17 cellular contexts compared by ENCODE assay signal in the genomic region with DNA sequence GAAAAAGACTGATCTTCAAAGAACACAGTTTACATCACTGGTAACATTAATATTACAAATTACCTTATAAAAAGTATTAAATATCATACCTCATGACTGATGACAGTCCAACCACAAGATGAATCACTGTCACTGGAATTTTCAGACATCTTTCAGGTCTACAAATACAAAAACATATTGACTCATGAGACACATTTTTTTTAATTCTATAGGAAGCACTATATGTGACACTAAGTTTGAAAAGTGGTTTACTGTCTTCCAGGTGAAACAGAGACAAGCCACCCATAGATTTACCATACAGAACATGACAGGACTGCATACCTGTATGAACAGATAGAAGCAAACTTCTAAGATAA. TPM values are rescaled to one million over a fixed set of nuclear protein-coding genes. Genes with fewer than 3 reads are reported as not detected.
DNase-seq lines count a peak whose midpoint lies in the region; ATAC-seq and TF ChIP-seq lines count a peak whose summit lies in the region.
"Had no signal": no experiment of that assay in that cellular context is flagged by ENCODE, and none has a peak within 500 bp of the region (broad histone marks: within the 10 kb centered on the region; RNA-seq: fewer than 3 reads in every experiment).

No MANE protein-coding gene starts in this region.

- CTCF ChIA-PET in activated naive CD4-positive, alpha-beta T cell treated with anti-CD3 and anti-CD28 coated beads for 36 hours (lab: Charles Lee), result interaction anchor here (0.6 kb wide), 1 partner anchor 454 kb away, joined by 7 read pairs; no protein-coding TSS in a partner anchor

- peaks cover 12% of the 10 kb centered on the region for H3K4me1 Mint-ChIP-seq in activated naive CD4-positive, alpha-beta T cell treated with anti-CD3 and anti-CD28 coated beads, Interleukin-2, amount 50 U/mL, for 24 hours
- peaks cover 7% of the 10 kb centered on the region for H3K4me1 Mint-ChIP-seq in activated naive CD4-positive, alpha-beta T cell treated with anti-CD3 and anti-CD28 coated beads for 36 hours (ENCODE audit: low read depth)
- H3K4me1 Mint-ChIP-seq in stimulated activated naive CD8-positive, alpha-beta T cell treated with anti-CD3 and anti-CD28 coated beads, Interleukin-15, amount 100 ng/mL, for 72 hours, result peaks cover 21% of the 10 kb centered on the region

- DNase-seq in activated naive CD4-positive, alpha-beta T cell treated with anti-CD3 and anti-CD28 coated beads for 36 hours, result no peak
- DNase-seq in foreskin keratinocyte (peak; percentile 55 to 79), cerebellar nuclear complex (lab: John Stamatoyannopoulos, UW) (no peak), GM19240 (ENCODE audit: insufficient read length, low spot score) (no peak), omental fat pad (ENCODE audit: low spot score) (no peak)
- DNase-seq in stimulated activated naive CD8-positive, alpha-beta T cell treated with anti-CD3 and anti-CD28 coated beads, Interleukin-15, amount 100 ng/mL, for 72 hours, result no peak
- DNase-seq: activated naive CD4-positive, alpha-beta T cell treated with anti-CD3 and anti-CD28 coated beads, Interleukin-2, amount 50 U/mL, for 16 hours; Caco-2; NCI-H1048; NCI-H2171; testis had no signal

- peak overlapping the region; percentile 29 for H3K27ac ChIP-seq in foreskin keratinocyte
- H3K27ac ChIP-seq: coronary artery, parathyroid adenoma, testis had no signal

- H3K27me3 Mint-ChIP-seq in activated naive CD4-positive, alpha-beta T cell treated with anti-CD3 and anti-CD28 coated beads, Interleukin-2, amount 50 U/mL, for 24 hours, result no peaks in the 10 kb centered on the region
- H3K27me3 Mint-ChIP-seq in activated naive CD4-positive, alpha-beta T cell treated with anti-CD3 and anti-CD28 coated beads for 36 hours (ENCODE audit: low read depth), result no peaks in the 10 kb centered on the region
- H3K27me3 Mint-ChIP-seq in stimulated activated naive CD8-positive, alpha-beta T cell treated with anti-CD3 and anti-CD28 coated beads, Interleukin-15, amount 100 ng/mL, for 72 hours, result no peaks in the 10 kb centered on the region

- H3K27me3 ChIP-seq in foreskin keratinocyte, result no peaks in the 10 kb centered on the region
- H3K27me3 ChIP-seq: testis had no signal

- H3K27ac Mint-ChIP-seq in activated naive CD4-positive, alpha-beta T cell treated with anti-CD3 and anti-CD28 coated beads, Interleukin-2, amount 50 U/mL, for 24 hours, result peak overlapping the region; percentile 68
- no peak overlapping the region for H3K27ac Mint-ChIP-seq in activated naive CD4-positive, alpha-beta T cell treated with anti-CD3 and anti-CD28 coated beads for 36 hours
- peak overlapping the region in 1 of 2 donors; percentile 9 for H3K27ac Mint-ChIP-seq in stimulated activated naive CD8-positive, alpha-beta T cell treated with anti-CD3 and anti-CD28 coated beads, Interleukin-15, amount 100 ng/mL, for 72 hours

- TF ChIP-seq CTCF in foreskin keratinocyte (conservative IDR thresholded peaks at IDR 0.05), result no peak
- no peak for TF ChIP-seq CTCF in omental fat pad (IDR thresholded peaks at IDR 0.05)

- no peaks in the 10 kb centered on the region for H3K9me3 Mint-ChIP-seq in activated naive CD4-positive, alpha-beta T cell treated with anti-CD3 and anti-CD28 coated beads, Interleukin-2, amount 50 U/mL, for 24 hours
- H3K9me3 Mint-ChIP-seq in activated naive CD4-positive, alpha-beta T cell treated with anti-CD3 and anti-CD28 coated beads for 36 hours, result no peaks in the 10 kb centered on the region
- H3K9me3 Mint-ChIP-seq in stimulated activated naive CD8-positive, alpha-beta T cell treated with anti-CD3 and anti-CD28 coated beads, Interleukin-15, amount 100 ng/mL, for 72 hours, result no peaks in the 10 kb centered on the region

- intact Hi-C loops in activated naive CD4-positive, alpha-beta T cell treated with anti-CD3 and anti-CD28 coated beads for 36 hours (cut with micrococcal nuclease), result no loop called here

- H3K36me3 Mint-ChIP-seq in activated naive CD4-positive, alpha-beta T cell treated with anti-CD3 and anti-CD28 coated beads, Interleukin-2, amount 50 U/mL, for 24 hours, result peaks cover 6% of the 10 kb centered on the region
- peaks cover 5% of the 10 kb centered on the region for H3K36me3 Mint-ChIP-seq in activated naive CD4-positive, alpha-beta T cell treated with anti-CD3 and anti-CD28 coated beads for 36 hours (ENCODE audit: low read depth)

- H3K4me3 Mint-ChIP-seq in activated naive CD4-positive, alpha-beta T cell treated with anti-CD3 and anti-CD28 coated beads, Interleukin-2, amount 50 U/mL, for 24 hours, result no peak overlapping the region
- H3K4me3 Mint-ChIP-seq in activated naive CD4-positive, alpha-beta T cell treated with anti-CD3 and anti-CD28 coated beads for 36 hours, result no peak overlapping the region
- no peak overlapping the region for H3K4me3 Mint-ChIP-seq in stimulated activated naive CD8-positive, alpha-beta T cell treated with anti-CD3 and anti-CD28 coated beads, Interleukin-15, amount 100 ng/mL, for 72 hours

- ATAC-seq in SK-N-SH treated with all-trans-retinoic acid at 6 μM for 48 hours, result peak; percentile 24; the same call in 2 of the 3 replicates
- ATAC-seq in foreskin keratinocyte, result peak; percentile 90
- peak; percentile 53 for ATAC-seq in stimulated activated naive CD8-positive, alpha-beta T cell treated with anti-CD3 and anti-CD28 coated beads, Interleukin-15, amount 100 ng/mL, for 72 hours
- no peak for ATAC-seq in omental fat pad (ENCODE audit: low FRiP score)
- ATAC-seq: esophagus mucosa, HCT116 had no signal

- peaks cover 6% of the 10 kb centered on the region for H3K4me1 ChIP-seq in foreskin keratinocyte
- H3K4me1 ChIP-seq: Caco-2, parathyroid adenoma, testis had no signal

TF ChIP-seq in SK-N-SH treated with all-trans-retinoic acid at 6 μM for 48 hours, 23 proteins besides CTCF, POLR2A, EP300 and RAD21:
- TF ChIP-seq, protein P1, sequence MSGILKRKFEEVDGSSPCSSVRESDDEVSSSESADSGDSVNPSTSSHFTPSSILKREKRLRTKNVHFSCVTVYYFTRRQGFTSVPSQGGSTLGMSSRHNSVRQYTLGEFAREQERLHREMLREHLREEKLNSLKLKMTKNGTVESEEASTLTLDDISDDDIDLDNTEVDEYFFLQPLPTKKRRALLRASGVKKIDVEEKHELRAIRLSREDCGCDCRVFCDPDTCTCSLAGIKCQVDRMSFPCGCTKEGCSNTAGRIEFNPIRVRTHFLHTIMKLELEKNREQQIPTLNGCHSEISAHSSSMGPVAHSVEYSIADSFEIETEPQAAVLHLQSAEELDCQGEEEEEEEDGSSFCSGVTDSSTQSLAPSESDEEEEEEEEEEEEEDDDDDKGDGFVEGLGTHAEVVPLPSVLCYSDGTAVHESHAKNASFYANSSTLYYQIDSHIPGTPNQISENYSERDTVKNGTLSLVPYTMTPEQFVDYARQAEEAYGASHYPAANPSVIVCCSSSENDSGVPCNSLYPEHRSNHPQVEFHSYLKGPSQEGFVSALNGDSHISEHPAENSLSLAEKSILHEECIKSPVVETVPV (CRISPR knock-in tag; IDR thresholded peaks at IDR 0.05), result no peak
- 0 out of 2 replicates have a peak, but pooled peaks have one; percentile 11 for TF ChIP-seq ZC3H10 (CRISPR knock-in tag; IDR thresholded peaks at IDR 0.05)

RNA-seq across cellular contexts. Expression of a gene that starts 18.9 kb away (rescaled TPM):
- 10 to 100 TPM in 1 of 2 experiments, 1 to 10 TPM in 1; 9.8 to 11.6 TPM for total RNA-seq in activated naive CD4-positive, alpha-beta T cell treated with anti-CD3 and anti-CD28 coated beads for 36 hours
- 5.7 and 9.7 TPM in 2 replicates for total RNA-seq in foreskin keratinocyte
- 2.9 and 4.4 TPM in 2 replicates for polyA plus RNA-seq in foreskin keratinocyte
- total RNA-seq in omental fat pad, result 10 to 100 TPM; 38.8 to 75.2 (median 58.0) TPM

RNA-seq across cellular contexts. Expression of a gene that starts 19.0 kb away (rescaled TPM):
- total RNA-seq in activated naive CD4-positive, alpha-beta T cell treated with anti-CD3 and anti-CD28 coated beads for 36 hours, result under 1 TPM; 0.38 to 0.44 TPM
- total RNA-seq in foreskin keratinocyte, result 1.0 and 1.4 TPM in 2 replicates
- 1.4 and 2.7 TPM in 2 replicates for polyA plus RNA-seq in foreskin keratinocyte
- total RNA-seq in omental fat pad, result 1 to 10 TPM in 3 of 4 donors, under 1 TPM in 1; 0.84 to 4.1 (median 2.7) TPM
- total RNA-seq: esophagus mucosa had no signal

Comparison
In these comparisons a context has a peak if more than half of its experiments do, and no peak if none do; other contexts are left out.
1. DNase-seq: peak in foreskin keratinocyte (2 of 2); none in activated naive CD4-positive, alpha-beta T cell treated with anti-CD3 and anti-CD28 coated beads for 36 hours (single experiment), stimulated activated naive CD8-positive, alpha-beta T cell treated with anti-CD3 and anti-CD28 coated beads, Interleukin-15, amount 100 ng/mL, for 72 hours (0 of 2), cerebellar nuclear complex (0 of 2), GM19240 (single experiment) and omental fat pad (single experiment).